ENCODE assay signal across 8 cellular contexts in genomic region chr5:57499262-57500050, GRCh38. TPM values are rescaled to one million over a fixed set of nuclear protein-coding genes. Genes with fewer than 3 reads are reported as not detected.
DNase-seq lines count a peak whose midpoint lies in the region; ATAC-seq, FAIRE-seq and TF ChIP-seq lines count a peak whose summit lies in the region.

No MANE protein-coding gene starts in this region.

- H3K4me1 ChIP-seq in breast epithelium (peaks cover 0 to 6% of the 10 kb centered on the region in 2 donors), kidney (ENCODE audit: control insufficient read depth in 1 of 2, insufficient read depth in 1 of 2, low read depth in 1 of 2, low read length in 2 of 2) (peaks cover 0 to 2% of the 10 kb centered on the region in 2 donors), suprapubic skin (peaks cover 26% of the 10 kb centered on the region)

- H3K9ac ChIP-seq in kidney (ENCODE audit: low read length in 2 of 2): peak overlapping the region in 1 of 2 donors; percentile 16

- TF ChIP-seq EP300 in suprapubic skin (IDR thresholded peaks at IDR 0.05): no peak

- ATAC-seq in GM19043 (IDR thresholded peaks at IDR 0.05; ENCODE audit: low read depth, unreplicated experiment) (peak; percentile 76), HG03095 (IDR thresholded peaks at IDR 0.05; ENCODE audit: unreplicated experiment) (peak; percentile 83)

- DNase-seq in NCI-H1436 (lab: John Stamatoyannopoulos, UW) (peak; percentile 15), NCI-H1436 treated with DMSO at 0.1 percent for 48 hours (lab: John Stamatoyannopoulos, UW) (no peak), NOMO-1 treated with DMSO at 0.1 percent for 48 hours (lab: John Stamatoyannopoulos, UW; ENCODE audit: unreplicated experiment) (peak; percentile 33), breast epithelium (ENCODE audit: low spot score in 2 of 2) (no peak), kidney (no peak), suprapubic skin (ENCODE audit: low spot score in 2 of 2) (no peak)

- H3K27me3 ChIP-seq in breast epithelium (no peaks in the 10 kb centered on the region), suprapubic skin (no peaks in the 10 kb centered on the region)

- TF ChIP-seq CTCF in breast epithelium (IDR thresholded peaks at IDR 0.05) (peak in 2 of 3 donors; percentile 56 to 58), kidney (IDR thresholded peaks at IDR 0.05; ENCODE audit: borderline replicate concordance, extremely low read depth, insufficient read depth) (peak; percentile 56), suprapubic skin (IDR thresholded peaks at IDR 0.05) (peak; percentile 44 to 52)

- FAIRE-seq in kidney (lab: Jason Lieb, UNC): no peak

- no peaks in the 10 kb centered on the region for H3K36me3 ChIP-seq in breast epithelium
- H3K36me3 ChIP-seq in kidney (ENCODE audit: control insufficient read depth in 1 of 2, insufficient read depth in 2 of 2, low read length in 2 of 2): no peaks in the 10 kb centered on the region
- H3K36me3 ChIP-seq in suprapubic skin: no peaks in the 10 kb centered on the region

- TF ChIP-seq POLR2A in breast epithelium (IDR thresholded peaks at IDR 0.05): no peak
- no peak for TF ChIP-seq POLR2A in suprapubic skin (IDR thresholded peaks at IDR 0.05)

- H3K9me3 ChIP-seq in breast epithelium (no peaks in the 10 kb centered on the region), kidney (ENCODE audit: control insufficient read depth in 1 of 2, low read length in 2 of 2) (no peaks in the 10 kb centered on the region), suprapubic skin (no peaks in the 10 kb centered on the region)

- H3K4me3 ChIP-seq in breast epithelium (peak overlapping the region in 1 of 3 donors; percentile 14), kidney (ENCODE audit: low read length in 2 of 2) (peak overlapping the region in 1 of 2 donors; percentile 13), suprapubic skin (no peak overlapping the region)

- H3K27ac ChIP-seq in breast epithelium (peak overlapping the region in 1 of 2 donors; percentile 36), kidney (ENCODE audit: low read depth in 2 of 2, low read length in 2 of 2) (no peak overlapping the region), suprapubic skin (no peak overlapping the region)

- 25% methylated on average over 8 of the region's 8 CpGs for WGBS in suprapubic skin

- intact Hi-C loops in breast epithelium (cut with DNase I; ENCODE audit: low total_unique reads): no loop called here
- intact Hi-C loops in kidney (cut with DNase I): no loop called here

RNA-seq across cellular contexts. Expression of gene ACTBL2, which starts 16.8 kb away (rescaled TPM):
- total RNA-seq in breast epithelium (1 to 10 TPM in 1 of 3 donors, not detected in 2; 1.2 TPM), kidney (0.13 TPM), suprapubic skin (1 to 10 TPM in 3 of 4 donors, not detected in 1; 1.0 to 4.8 (median 1.6) TPM)
- not detected for polyA plus RNA-seq in kidney (ENCODE audit: insufficient read depth, low read depth, low replicate concordance)

Comparison
In these comparisons a context has a peak if more than half of its experiments do, and no peak if none do; other contexts are left out.
1. DNase-seq: peak in NCI-H1436 (single experiment) and NOMO-1 treated with DMSO at 0.1 percent for 48 hours (single experiment); none in NCI-H1436 treated with DMSO at 0.1 percent for 48 hours (single experiment), breast epithelium (0 of 2), kidney (single experiment) and suprapubic skin (0 of 2).
2. Peak in every context shown above with its lines, with median percentiles within 50 percentile points of each other: CTCF ChIP-seq.